ENCODE assay signal across 1 cellular context in the genomic region with DNA sequence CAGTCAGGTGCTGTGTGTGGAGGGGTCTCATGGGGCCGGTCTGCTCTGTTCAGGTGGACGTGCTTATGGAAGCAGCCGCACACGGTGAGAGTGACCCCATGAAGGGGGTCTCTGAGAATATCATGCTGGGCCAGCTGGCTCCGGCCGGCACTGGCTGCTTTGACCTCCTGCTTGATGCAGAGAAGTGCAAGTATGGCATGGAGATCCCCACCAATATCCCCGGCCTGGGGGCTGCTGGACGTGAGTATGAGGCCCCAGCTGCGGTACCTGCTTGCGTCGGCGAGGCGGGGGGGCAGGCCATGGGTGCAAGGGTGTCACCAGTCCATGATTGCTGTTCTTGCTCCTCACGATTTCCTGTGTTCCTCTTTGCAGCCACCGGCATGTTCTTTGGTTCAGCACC.
TF ChIP-seq lines count a peak whose summit lies in the region.

No MANE protein-coding gene starts in this region.

TF ChIP-seq in K562, 482 proteins besides CTCF, POLR2A, EP300 and RAD21:
- TF ChIP-seq NR2C1 (IDR thresholded peaks at IDR 0.05) (no peak), NR2C1 (tag; IDR thresholded peaks at IDR 0.05) (no peak)
- TF ChIP-seq, protein P1, sequence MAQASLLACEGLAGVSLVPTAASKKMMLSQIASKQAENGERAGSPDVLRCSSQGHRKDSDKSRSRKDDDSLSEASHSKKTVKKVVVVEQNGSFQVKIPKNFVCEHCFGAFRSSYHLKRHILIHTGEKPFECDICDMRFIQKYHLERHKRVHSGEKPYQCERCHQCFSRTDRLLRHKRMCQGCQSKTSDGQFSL (CRISPR knock-in tag; IDR thresholded peaks at IDR 0.05), result 0 out of 2 replicates have a peak, but pooled peaks have one; percentile 22
- TF ChIP-seq, protein P1 (tag; IDR thresholded peaks at IDR 0.05), result no peak
